ENCODE assay signal across 8 cellular contexts in the genomic region with DNA sequence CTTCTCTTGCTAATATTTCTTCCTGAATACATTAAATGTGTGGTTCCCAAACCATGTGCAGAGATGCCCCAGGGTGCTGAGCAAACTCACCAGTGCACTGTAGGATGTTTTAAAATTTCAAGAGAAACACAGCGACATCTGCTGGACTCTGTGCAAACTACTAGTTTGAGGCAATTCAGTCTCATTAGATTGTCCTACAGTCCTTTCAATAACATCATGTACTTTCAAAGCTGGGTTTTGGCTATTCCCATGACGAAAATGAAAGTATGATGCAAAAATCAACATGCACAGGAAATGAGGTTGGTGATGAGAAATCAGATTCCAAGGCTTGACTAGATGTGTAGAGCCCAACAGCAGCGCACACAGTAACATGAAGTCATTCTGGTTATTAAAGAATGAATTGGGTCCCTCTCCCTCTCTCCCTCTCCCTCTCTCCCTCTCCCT.
A peak's percentile ranks its signal among the peaks of the same experiment; 100 is the strongest.
DNase-seq lines count a peak whose midpoint lies in the region; ATAC-seq and TF ChIP-seq lines count a peak whose summit lies in the region.

No MANE protein-coding gene starts in this region.

- TF ChIP-seq POLR2A in prostate gland (IDR thresholded peaks at IDR 0.05) = no peak

- WGBS in prostate gland = 45% methylated on average over 3 of the region's 3 CpGs

- ATAC-seq in HG02870 (IDR thresholded peaks at IDR 0.05; ENCODE audit: unreplicated experiment) (no peak), GM18858 (IDR thresholded peaks at IDR 0.05; ENCODE audit: unreplicated experiment) (no peak)

- no peaks in the 10 kb centered on the region for H3K36me3 ChIP-seq in prostate gland

- DNase-seq in DMS114 treated with DMSO at 0.1 percent for 48 hours (lab: John Stamatoyannopoulos, UW; ENCODE audit: unreplicated experiment) = peak; percentile 49
- DNase-seq in KG1 (lab: John Stamatoyannopoulos, UW) = peak; percentile 12
- peak; percentile 55 for DNase-seq in RPMI7951 (ENCODE audit: low read depth)
- peak; percentile 11 for DNase-seq in activated T-helper 9 cell treated with anti-CD3 and anti-CD28 coated beads, Interleukin-2, amount 50 U/mL, for 16 hours (ENCODE audit: low read depth)
- DNase-seq in germinal center (ENCODE audit: low spot score) = peak; percentile 38
- DNase-seq in prostate gland (ENCODE audit: low spot score) = peak; percentile 19

- no peak overlapping the region for H3K27ac ChIP-seq in prostate gland

- peak; percentile 19 to 64 (median 60) for TF ChIP-seq CTCF in prostate gland (IDR thresholded peaks at IDR 0.05)

- H3K9me3 ChIP-seq in prostate gland = no peaks in the 10 kb centered on the region

- intact Hi-C loops in prostate gland (cut with DNase I) = loop anchor here (10.0 kb wide), 1 partner anchor 119 kb away; no protein-coding TSS in a partner anchor

- H3K27me3 ChIP-seq in prostate gland (replicated peaks; ENCODE audit: insufficient read depth) = no peaks in the 10 kb centered on the region

- no peak overlapping the region for H3K4me3 ChIP-seq in prostate gland

- no peaks in the 10 kb centered on the region for H3K4me1 ChIP-seq in prostate gland (replicated peaks)
